1 cellular context compared by ENCODE assay signal in genomic region chr11:130726647-130727046, GRCh38.
TF ChIP-seq lines count a peak whose summit lies in the region.

No MANE protein-coding gene starts in this region.

TF ChIP-seq in SK-N-SH treated with all-trans-retinoic acid at 6 μM for 48 hours, 23 proteins besides CTCF, POLR2A, EP300 and RAD21 (continued from another document):
- TF ChIP-seq TSHZ2 (CRISPR knock-in tag; IDR thresholded peaks at IDR 0.05) (no peak), PATZ1 (CRISPR knock-in tag; IDR thresholded peaks at IDR 0.05; ENCODE audit: borderline replicate concordance) (no peak), BACH2 (CRISPR knock-in tag; IDR thresholded peaks at IDR 0.05; ENCODE audit: borderline replicate concordance) (no peak), ESRRG (CRISPR knock-in tag; IDR thresholded peaks at IDR 0.05) (no peak), ZNF70 (CRISPR knock-in tag; IDR thresholded peaks at IDR 0.05) (no peak), ZNF565 (CRISPR knock-in tag; conservative IDR thresholded peaks at IDR 0.05; ENCODE audit: low read depth) (no peak), TOX (CRISPR knock-in tag; IDR thresholded peaks at IDR 0.05; ENCODE audit: borderline replicate concordance) (no peak), ISL1 (CRISPR knock-in tag; IDR thresholded peaks at IDR 0.05) (no peak), CSRNP3 (CRISPR knock-in tag; IDR thresholded peaks at IDR 0.05) (no peak)
